Comparison of ENCODE assay signal across 17 cellular contexts in the genomic region with DNA sequence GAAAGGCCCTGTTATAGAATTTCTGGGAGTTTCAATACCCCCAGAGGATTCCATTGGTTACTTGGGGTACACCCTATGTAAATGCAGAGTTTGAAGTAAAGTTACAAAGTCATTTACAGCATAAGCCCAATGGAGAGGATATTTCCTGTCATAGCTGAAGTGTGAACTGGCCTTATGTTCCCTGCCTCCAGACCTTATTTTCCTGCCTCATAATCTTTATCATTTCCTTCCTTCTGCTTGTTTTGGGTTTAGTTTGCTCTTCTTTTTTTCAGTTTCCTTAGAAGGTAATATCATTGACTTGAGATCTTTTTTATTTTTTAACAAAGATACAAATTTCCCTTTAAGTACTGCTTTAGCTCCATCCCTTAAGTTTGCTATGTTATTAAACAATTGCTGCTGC.
A peak's percentile ranks its signal among the peaks of the same experiment; 100 is the strongest.
DNase-seq lines count a peak whose midpoint lies in the region; ATAC-seq, FAIRE-seq and TF ChIP-seq lines count a peak whose summit lies in the region.
"Had no signal": no experiment of that assay in that cellular context is flagged by ENCODE, and none has a peak within 500 bp of the region (broad histone marks: within the 10 kb centered on the region; RNA-seq: fewer than 3 reads in every experiment).

No MANE protein-coding gene starts in this region.

- H3K36me3 ChIP-seq in Caco-2 (ENCODE audit: control insufficient read depth, insufficient read depth, low read length): no peaks in the 10 kb centered on the region
- H3K36me3 ChIP-seq in K562 (ENCODE audit: control insufficient read depth, insufficient read depth, low read length): no peaks in the 10 kb centered on the region
- no peaks in the 10 kb centered on the region for H3K36me3 ChIP-seq in neural progenitor cell

- TF ChIP-seq POLR2A in K562 (conservative IDR thresholded peaks at IDR 0.05): no peak

- DNase-seq in Caco-2 (no peak), NCI-H460 (ENCODE audit: extremely low read depth, low read depth) (peak; percentile 22), K562 (ENCODE audit: extremely low read depth in 1 of 4, low spot score in 3 of 4) (peak in 2 of 4 experiments; percentile 9 to 20), neural progenitor cell (ENCODE audit: low spot score) (no peak), dedifferentiated amniotic fluid mesenchymal stem cell (ENCODE audit: extremely low spot score) (no peak), GOT3 (lab: John Stamatoyannopoulos, UW) (no peak)
- no peak for DNase-seq in stimulated activated naive B cell treated with anti-CD40 and anti-IgM and Interleukin-4, amounts not matched to agents 10 μg/mL and 1 μg/mL and 100 μg/mL, for 72 hours
- DNase-seq: C1 segment of cervical spinal cord, Karpas-422, MM.1S, NCI-H1092 treated with DMSO at 0.1 percent for 48 hours, NCI-H1694, NCI-H524 treated with DMSO at 0.1 percent for 48 hours, RPMI8226, SIG-M5 had no signal

- H3K9me3 Mint-ChIP-seq in Caco-2 (ENCODE audit: unreplicated experiment): peaks cover 9% of the 10 kb centered on the region
- no peaks in the 10 kb centered on the region for H3K9me3 Mint-ChIP-seq in neural progenitor cell
- no peaks in the 10 kb centered on the region for H3K9me3 Mint-ChIP-seq in stimulated activated naive B cell treated with anti-CD40 and anti-IgM and Interleukin-4, amounts not matched to agents 10 μg/mL and 1 μg/mL and 100 μg/mL, for 72 hours

- H3K4me1 ChIP-seq in Caco-2 (peaks cover 6% of the 10 kb centered on the region; the same call in 1 of the 2 replicates), K562 (replicated peaks in 1 of 2; ENCODE audit: control insufficient read depth in 2 of 2, insufficient read depth in 2 of 2, low read length in 2 of 2) (no peaks in the 10 kb centered on the region; a peak in 1 of 5 replicates), neural progenitor cell (peaks cover 14% of the 10 kb centered on the region)

- H3F3A ChIP-seq in neural progenitor cell (ENCODE audit: low read depth): peaks cover 18% of the 10 kb centered on the region

- H3K4me1 Mint-ChIP-seq in Caco-2 (ENCODE audit: low read depth, unreplicated experiment): peaks cover 9% of the 10 kb centered on the region
- H3K4me1 Mint-ChIP-seq in neural progenitor cell: peaks cover 12% of the 10 kb centered on the region
- peaks cover 0 to 1% of the 10 kb centered on the region in 2 donors for H3K4me1 Mint-ChIP-seq in stimulated activated naive B cell treated with anti-CD40 and anti-IgM and Interleukin-4, amounts not matched to agents 10 μg/mL and 1 μg/mL and 100 μg/mL, for 72 hours

- no peaks in the 10 kb centered on the region for H4K20me1 ChIP-seq in K562 (replicated peaks; ENCODE audit: control insufficient read depth, insufficient read depth, low read length)
- no peaks in the 10 kb centered on the region for H4K20me1 ChIP-seq in neural progenitor cell (ENCODE audit: low read depth)

- CTCF ChIA-PET in Caco-2 (lab: Charles Lee) (no interaction called here), K562 (lab: Yijun Ruan, JAX; ENCODE audit: low intra/inter-chr PET ratio) (no interaction called here)

- H2AFZ ChIP-seq in K562 (ENCODE audit: low read depth, low read length) (peak overlapping the region; percentile 72; the same call in 1 of the 2 replicates), neural progenitor cell (replicated peaks) (no peak overlapping the region)

- peak; percentile 82 for ATAC-seq in K562
- ATAC-seq in stimulated activated naive B cell treated with anti-CD40 and anti-IgM and Interleukin-4, amounts not matched to agents 10 μg/mL and 1 μg/mL and 100 μg/mL, for 72 hours (replicated peaks): no peak

- H3K79me2 ChIP-seq in K562 (ENCODE audit: control insufficient read depth, insufficient read depth, low read length) (no peaks in the 10 kb centered on the region), neural progenitor cell (ENCODE audit: low read depth) (no peaks in the 10 kb centered on the region)

- H3K27ac ChIP-seq in K562 (ENCODE audit: extremely low read depth, low read depth, low read length) (peak overlapping the region; percentile 67; the same call in 2 of the 3 replicates), neural progenitor cell (no peak overlapping the region)

- H3K4me2 ChIP-seq in K562 (ENCODE audit: insufficient read depth, low read length): no peak overlapping the region
- H3K4me2 ChIP-seq in neural progenitor cell: peak overlapping the region; percentile 31

- no peak for FAIRE-seq in K562 (lab: Jason Lieb, UNC)
- FAIRE-seq: GM19239, H54 had no signal

- TF ChIP-seq RAD21 in K562 (CRISPR knock-in tag; conservative IDR thresholded peaks at IDR 0.05 in 1 of 2, IDR thresholded peaks at IDR 0.05 in 1 of 2): no peak

- H3K27me3 ChIP-seq in Caco-2 (replicated peaks; ENCODE audit: control insufficient read depth, insufficient read depth, low read length) (no peaks in the 10 kb centered on the region), K562 (ENCODE audit: control insufficient read depth in 2 of 2, insufficient read depth in 2 of 2, low read length in 2 of 2) (no peaks in the 10 kb centered on the region; a peak in 1 of 5 replicates), neural progenitor cell (peaks cover 10% of the 10 kb centered on the region)

- H3K4me3 ChIP-seq in Caco-2 (ENCODE audit: low read depth, low read length) (no peak overlapping the region), K562 (no peak overlapping the region), neural progenitor cell (no peak overlapping the region)

- POLR2A ChIA-PET in Caco-2 (lab: Charles Lee) (no interaction called here), K562 (lab: Yijun Ruan, JAX) (interaction anchor here (0.6 kb wide), 1 partner anchor 98 kb away, joined by 3 read pairs; no protein-coding TSS in a partner anchor)

- intact Hi-C loops in Caco-2 (cut with micrococcal nuclease; ENCODE audit: unreplicated experiment) (no loop called here), K562 (cut with micrococcal nuclease) (no loop called here)

- no peak overlapping the region for H3K9ac ChIP-seq in K562 (ENCODE audit: insufficient read depth in 1 of 2, low read depth in 2 of 2, low read length in 2 of 2)
- H3K9ac ChIP-seq in neural progenitor cell: no peak overlapping the region

- no TSS peak for BruUV-seq in Caco-2 (replicated peaks; lab: Mats Ljungman, UMichigan)
- BruUV-seq in K562 (replicated peaks; lab: Mats Ljungman, UMichigan): no TSS peak

- H3K27me3 Mint-ChIP-seq in Caco-2 (ENCODE audit: insufficient read depth, unreplicated experiment) (no peaks in the 10 kb centered on the region), neural progenitor cell (ENCODE audit: insufficient read depth, low read depth) (no peaks in the 10 kb centered on the region)
- H3K27me3 Mint-ChIP-seq in stimulated activated naive B cell treated with anti-CD40 and anti-IgM and Interleukin-4, amounts not matched to agents 10 μg/mL and 1 μg/mL and 100 μg/mL, for 72 hours: no peaks in the 10 kb centered on the region

- in situ Hi-C loops in K562 (cut with MboI): no loop called here

- no peak for TF ChIP-seq CTCF in Caco-2 (IDR thresholded peaks at IDR 0.05; ENCODE audit: insufficient read depth in 1 of 2, low read depth in 1 of 2, low read length in 1 of 2, severe bottlenecking in 1 of 2, unreplicated experiment in 1 of 2)
- TF ChIP-seq CTCF in K562 (IDR thresholded peaks at IDR 0.05 in 2 of 3, conservative IDR thresholded peaks at IDR 0.05 in 1 of 3; ENCODE audit: insufficient read depth in 2 of 3, low read depth in 1 of 3, low read length in 3 of 3): no peak
- TF ChIP-seq CTCF in neural progenitor cell (IDR thresholded peaks at IDR 0.05): no peak

- H3K9me3 ChIP-seq in Caco-2 (no peaks in the 10 kb centered on the region), K562 (replicated peaks; ENCODE audit: control insufficient read depth, insufficient read depth, low read depth, low read length) (no peaks in the 10 kb centered on the region), neural progenitor cell (ENCODE audit: low read depth) (no peaks in the 10 kb centered on the region)

- no peaks in the 10 kb centered on the region for H3K9me1 ChIP-seq in K562 (ENCODE audit: control insufficient read depth, insufficient read depth, low read length)

- no peaks in the 10 kb centered on the region for H3K36me3 Mint-ChIP-seq in Caco-2 (ENCODE audit: insufficient read depth, unreplicated experiment)
- H3K36me3 Mint-ChIP-seq in neural progenitor cell: no peaks in the 10 kb centered on the region
- no peaks in the 10 kb centered on the region for H3K36me3 Mint-ChIP-seq in stimulated activated naive B cell treated with anti-CD40 and anti-IgM and Interleukin-4, amounts not matched to agents 10 μg/mL and 1 μg/mL and 100 μg/mL, for 72 hours

- no peak overlapping the region for H3K4me3 Mint-ChIP-seq in Caco-2 (ENCODE audit: unreplicated experiment)
- H3K4me3 Mint-ChIP-seq in neural progenitor cell: no peak overlapping the region
- H3K4me3 Mint-ChIP-seq in stimulated activated naive B cell treated with anti-CD40 and anti-IgM and Interleukin-4, amounts not matched to agents 10 μg/mL and 1 μg/mL and 100 μg/mL, for 72 hours: no peak overlapping the region

- H3K27ac Mint-ChIP-seq in Caco-2 (ENCODE audit: unreplicated experiment) (peak overlapping the region; percentile 81), neural progenitor cell (no peak overlapping the region)
- H3K27ac Mint-ChIP-seq in stimulated activated naive B cell treated with anti-CD40 and anti-IgM and Interleukin-4, amounts not matched to agents 10 μg/mL and 1 μg/mL and 100 μg/mL, for 72 hours: no peak overlapping the region

- TF ChIP-seq EP300 in K562 (IDR thresholded peaks at IDR 0.05; ENCODE audit: low read length): no peak

TF ChIP-seq in K562, 482 proteins besides CTCF, POLR2A, EP300 and RAD21:
- no peak for TF ChIP-seq SPI1 (IDR thresholded peaks at IDR 0.05; ENCODE audit: borderline replicate concordance, low read depth, low read length)
- 0 out of 2 replicates have a peak, but pooled peaks have one; percentile 14 for TF ChIP-seq CBFA2T3 (IDR thresholded peaks at IDR 0.05)
TF ChIP-seq in K562: peak in this region for 1.
